10 cellular contexts compared by ENCODE assay signal in the genomic region with DNA sequence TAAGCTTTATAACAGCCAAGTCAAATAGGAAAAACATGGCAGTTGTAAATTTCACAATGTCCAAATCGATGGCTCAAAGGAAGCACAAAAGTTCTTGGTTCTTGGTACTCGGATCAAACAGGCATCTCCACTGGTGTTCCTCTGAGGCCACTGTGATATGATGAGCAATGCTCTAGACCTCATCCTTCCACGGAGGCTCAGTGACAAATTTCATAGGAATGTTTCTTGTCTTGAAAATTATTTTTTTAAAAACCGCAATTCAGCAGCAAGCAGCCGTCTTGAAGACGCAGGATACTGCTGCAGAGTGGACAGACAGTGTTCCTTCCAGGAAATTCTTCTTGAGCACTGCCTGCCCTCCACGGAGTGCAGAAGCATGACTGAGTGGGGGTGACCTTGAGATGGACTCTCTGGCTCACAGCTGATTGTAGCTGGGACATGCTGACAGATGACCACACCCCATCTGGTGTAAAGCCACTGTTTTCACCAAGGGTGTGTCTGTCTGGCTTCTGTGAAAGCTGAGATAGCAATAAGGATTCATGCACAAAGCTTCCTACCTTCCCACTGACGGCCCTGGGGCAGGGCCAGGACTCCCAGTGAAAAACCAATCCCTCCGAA.
DNase-seq lines count a peak whose midpoint lies in the region; ATAC-seq and TF ChIP-seq lines count a peak whose summit lies in the region.
"Had no signal": no experiment of that assay in that cellular context is flagged by ENCODE, and none has a peak within 500 bp of the region (broad histone marks: within the 10 kb centered on the region; RNA-seq: fewer than 3 reads in every experiment).

No MANE protein-coding gene starts in this region.

- TF ChIP-seq POLR2A in body of pancreas (IDR thresholded peaks at IDR 0.05): no peak

- no peaks in the 10 kb centered on the region for H3K27me3 ChIP-seq in ACC112 (ENCODE audit: insufficient read depth, low read length)
- H3K27me3 ChIP-seq in body of pancreas: no peaks in the 10 kb centered on the region

- ATAC-seq in body of pancreas: peak; percentile 38
- ATAC-seq in left colon: peak; percentile 92
- no peak for ATAC-seq in GM19023 (IDR thresholded peaks at IDR 0.05; ENCODE audit: unreplicated experiment)
- no peak for ATAC-seq in GM19035 (IDR thresholded peaks at IDR 0.05; ENCODE audit: unreplicated experiment)

- peak overlapping the region; percentile 10; the same call in 1 of the 2 replicates for H3K4me3 ChIP-seq in ACC112 (ENCODE audit: low read depth, low read length)
- H3K4me3 ChIP-seq in body of pancreas: no peak overlapping the region

- 54 to 78% methylated on average over 8 to 9 of the region's 9 CpGs for WGBS in body of pancreas, 2 donors

- H3K36me3 ChIP-seq in ACC112 (ENCODE audit: insufficient read depth, low read length): 0 out of 2 replicates have a peak, but pooled peaks cover 3% of the 10 kb centered on the region
- H3K36me3 ChIP-seq in body of pancreas (replicated peaks in 1 of 2; ENCODE audit: insufficient read depth in 1 of 2, low read depth in 2 of 2): no peaks in the 10 kb centered on the region

- H3K9me3 ChIP-seq in body of pancreas: no peaks in the 10 kb centered on the region

- no peak overlapping the region for H2AFZ ChIP-seq in ACC112 (ENCODE audit: low read length, unreplicated experiment)

- TF ChIP-seq CTCF in body of pancreas (IDR thresholded peaks at IDR 0.05): no peak

- peak overlapping the region; percentile 78 for H3K27ac ChIP-seq in ACC112 (ENCODE audit: low read depth, low read length)
- no peak overlapping the region for H3K27ac ChIP-seq in body of pancreas

- DNase-seq in HT1080 (ENCODE audit: low read depth) (peak; percentile 95), body of pancreas (peak in 1 of 4 donors; percentile 20), left colon (peak in 1 of 2 donors; percentile 9), SIG-M5 treated with dmso at 0.1 percent for 504 hours (lab: John Stamatoyannopoulos, UW; ENCODE audit: unreplicated experiment) (no peak), NCI-H2227 treated with DMSO at 0.1 percent for 48 hours (lab: John Stamatoyannopoulos, UW) (no peak)
- DNase-seq: activated CD4-positive, CD25-positive, alpha-beta regulatory T cell treated with anti-CD3 and anti-CD28 coated beads, Interleukin-2, amount 50 U/mL, for 72 hours; NCI-H2171 treated with DMSO at 0.1 percent for 48 hours had no signal

- H3K79me2 ChIP-seq in ACC112 (ENCODE audit: control insufficient read depth, insufficient read depth, low read length, unreplicated experiment): no peaks in the 10 kb centered on the region

- intact Hi-C loops in body of pancreas (cut with DNase I) (no loop called here), left colon (cut with DNase I, micrococcal nuclease) (no loop called here)

- H3K4me1 ChIP-seq in ACC112 (ENCODE audit: control insufficient read depth, insufficient read depth, low read length, unreplicated experiment) (peaks cover 50% of the 10 kb centered on the region), body of pancreas (no peaks in the 10 kb centered on the region)

Comparison
In these comparisons a context has a peak if more than half of its experiments do, and no peak if none do; other contexts are left out.
1. ATAC-seq: peak in body of pancreas (single experiment) and left colon (single experiment); none in GM19023 (single experiment) and GM19035 (single experiment).